ENCODE assay signal across 1 cellular context in the genomic region with DNA sequence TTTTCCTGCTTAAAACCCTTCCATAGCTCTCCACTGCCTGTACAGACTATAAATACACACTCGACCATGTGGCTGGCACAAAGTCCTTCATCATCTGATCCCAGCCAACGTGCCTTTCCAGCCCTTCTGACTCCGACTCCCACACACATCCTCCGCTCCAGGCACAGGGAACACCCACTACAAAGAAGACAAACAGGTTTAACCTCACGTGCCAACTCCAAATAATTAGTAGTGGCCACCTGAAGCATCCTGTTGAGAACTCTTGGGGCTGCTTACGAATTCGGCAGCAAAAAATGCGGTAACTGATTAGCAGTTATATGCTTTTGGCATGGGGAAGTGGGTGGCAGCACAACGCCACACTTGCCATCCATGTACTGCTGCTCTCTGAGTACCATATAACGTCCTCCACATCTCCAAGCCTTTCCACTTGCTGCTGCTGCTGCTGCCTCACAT.
TF ChIP-seq lines count a peak whose summit lies in the region.

No MANE protein-coding gene starts in this region.

TF ChIP-seq in GM23338, 12 proteins besides CTCF, POLR2A, EP300 and RAD21 (continued from another document):
- TF ChIP-seq, protein P1, sequence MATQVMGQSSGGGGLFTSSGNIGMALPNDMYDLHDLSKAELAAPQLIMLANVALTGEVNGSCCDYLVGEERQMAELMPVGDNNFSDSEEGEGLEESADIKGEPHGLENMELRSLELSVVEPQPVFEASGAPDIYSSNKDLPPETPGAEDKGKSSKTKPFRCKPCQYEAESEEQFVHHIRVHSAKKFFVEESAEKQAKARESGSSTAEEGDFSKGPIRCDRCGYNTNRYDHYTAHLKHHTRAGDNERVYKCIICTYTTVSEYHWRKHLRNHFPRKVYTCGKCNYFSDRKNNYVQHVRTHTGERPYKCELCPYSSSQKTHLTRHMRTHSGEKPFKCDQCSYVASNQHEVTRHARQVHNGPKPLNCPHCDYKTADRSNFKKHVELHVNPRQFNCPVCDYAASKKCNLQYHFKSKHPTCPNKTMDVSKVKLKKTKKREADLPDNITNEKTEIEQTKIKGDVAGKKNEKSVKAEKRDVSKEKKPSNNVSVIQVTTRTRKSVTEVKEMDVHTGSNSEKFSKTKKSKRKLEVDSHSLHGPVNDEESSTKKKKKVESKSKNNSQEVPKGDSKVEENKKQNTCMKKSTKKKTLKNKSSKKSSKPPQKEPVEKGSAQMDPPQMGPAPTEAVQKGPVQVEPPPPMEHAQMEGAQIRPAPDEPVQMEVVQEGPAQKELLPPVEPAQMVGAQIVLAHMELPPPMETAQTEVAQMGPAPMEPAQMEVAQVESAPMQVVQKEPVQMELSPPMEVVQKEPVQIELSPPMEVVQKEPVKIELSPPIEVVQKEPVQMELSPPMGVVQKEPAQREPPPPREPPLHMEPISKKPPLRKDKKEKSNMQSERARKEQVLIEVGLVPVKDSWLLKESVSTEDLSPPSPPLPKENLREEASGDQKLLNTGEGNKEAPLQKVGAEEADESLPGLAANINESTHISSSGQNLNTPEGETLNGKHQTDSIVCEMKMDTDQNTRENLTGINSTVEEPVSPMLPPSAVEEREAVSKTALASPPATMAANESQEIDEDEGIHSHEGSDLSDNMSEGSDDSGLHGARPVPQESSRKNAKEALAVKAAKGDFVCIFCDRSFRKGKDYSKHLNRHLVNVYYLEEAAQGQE (IDR thresholded peaks at IDR 0.05; ENCODE audit: unreplicated experiment) = no peak
- TF ChIP-seq EZH2 (IDR thresholded peaks at IDR 0.05; ENCODE audit: low read depth, unreplicated experiment) = no peak
